Comparison of ENCODE assay signal across 9 cellular contexts in the genomic region with DNA sequence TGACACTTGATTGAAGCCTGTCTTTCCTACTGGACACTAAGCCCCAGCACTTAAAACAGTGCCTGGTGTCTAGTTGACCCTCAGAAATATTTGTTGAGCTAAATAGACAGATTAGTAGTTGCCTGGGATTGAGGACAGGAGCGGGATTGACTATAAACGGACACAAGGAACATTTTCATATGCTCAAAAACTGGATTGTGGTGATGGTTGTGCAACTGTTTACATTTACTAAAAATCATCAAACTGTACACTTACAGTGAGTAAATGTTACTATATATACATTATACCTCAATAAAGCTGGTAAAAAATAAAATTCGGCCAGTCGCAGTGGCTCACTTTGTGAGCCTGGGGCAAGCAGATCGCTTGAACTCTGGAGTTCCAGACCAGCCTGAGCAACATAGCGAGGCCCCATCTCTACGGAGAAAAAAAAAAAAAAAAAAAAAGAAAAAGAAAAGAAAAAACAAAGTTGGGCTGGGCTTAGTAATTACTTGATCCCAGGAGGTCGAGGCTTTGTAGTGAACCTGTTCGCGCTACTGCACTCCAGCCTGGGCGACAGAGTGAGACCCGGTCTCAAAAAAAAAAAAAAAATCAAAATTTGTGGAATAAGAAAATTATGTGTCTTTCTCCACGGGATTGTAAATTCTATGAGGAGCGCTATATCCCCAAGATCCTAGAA. TPM values are rescaled to one million over a fixed set of nuclear protein-coding genes. Genes with fewer than 3 reads are reported as not detected.
DNase-seq lines count a peak whose midpoint lies in the region; ATAC-seq, FAIRE-seq and TF ChIP-seq lines count a peak whose summit lies in the region.
"Had no signal": no experiment of that assay in that cellular context is flagged by ENCODE, and none has a peak within 500 bp of the region (broad histone marks: within the 10 kb centered on the region; RNA-seq: fewer than 3 reads in every experiment).

No MANE protein-coding gene starts in this region.

- WGBS in small intestine, 3 donors = 8 to 12% (median 9%) methylated on average over 14 of the region's 14 CpGs

- TF ChIP-seq POLR2A in Peyer's patch (IDR thresholded peaks at IDR 0.05) = no peak

- DNase-seq in activated CD4-positive, alpha-beta T cell treated with anti-CD3 and anti-CD28 coated beads for 36 hours = no peak
- no peak for DNase-seq in activated CD4-positive, alpha-beta T cell treated with anti-CD3 and anti-CD28 coated beads, Interleukin-2, amount 50 U/mL, for 48 hours
- DNase-seq in Peyer's patch (peak in 1 of 3 donors; percentile 44), fibroblast of villous mesenchyme (ENCODE audit: low read depth) (peak; percentile 53), small intestine (no peak), activated gamma-delta T cell treated with Interleukin-2 at 50 U/mL for 16 hours (no peak)
- DNase-seq in stimulated activated CD4-positive, alpha-beta T cell treated with anti-CD3 and anti-CD28 coated beads, Interleukin-15, amount 100 ng/mL, for 24 hours = no peak

- H3K4me1 ChIP-seq in Peyer's patch = peaks cover 0 to 22% (median 2%) of the 10 kb centered on the region in 4 donors
- H3K4me1 ChIP-seq in small intestine (ENCODE audit: control insufficient read depth in 2 of 2, insufficient read depth in 1 of 2, low read depth in 1 of 2, low read length in 1 of 2) = peaks cover 0 to 6% of the 10 kb centered on the region in 2 donors

- no peak for FAIRE-seq in small intestine (lab: Jason Lieb, UNC)
- FAIRE-seq: endometrium had no signal

- peak overlapping the region; percentile 96 for H3K27ac Mint-ChIP-seq in activated CD4-positive, alpha-beta T cell treated with anti-CD3 and anti-CD28 coated beads for 36 hours

- H3K27ac ChIP-seq in Peyer's patch = peak overlapping the region; percentile 84 to 92 (median 92)
- H3K27ac ChIP-seq in small intestine (ENCODE audit: low read depth in 1 of 2, low read length in 1 of 2) = peak overlapping the region; percentile 51 to 52

- no peaks in the 10 kb centered on the region for H3K27me3 ChIP-seq in Peyer's patch
- no peaks in the 10 kb centered on the region for H3K27me3 ChIP-seq in small intestine (ENCODE audit: control insufficient read depth in 2 of 2, insufficient read depth in 2 of 2, low read length in 2 of 2)

- peak overlapping the region; percentile 90 to 98 (median 93) for H3K4me3 ChIP-seq in Peyer's patch
- peak overlapping the region; percentile 74 for H3K4me3 ChIP-seq in fibroblast of villous mesenchyme (ENCODE audit: low read depth, low read length)
- peak overlapping the region; percentile 40 to 48 for H3K4me3 ChIP-seq in small intestine (ENCODE audit: low read depth in 1 of 2, low read length in 2 of 2)

- peak overlapping the region; percentile 95 for H3K4me3 Mint-ChIP-seq in activated CD4-positive, alpha-beta T cell treated with anti-CD3 and anti-CD28 coated beads for 36 hours

- ATAC-seq in activated CD4-positive, alpha-beta T cell treated with anti-CD3 and anti-CD28 coated beads for 36 hours = peak; percentile 17
- ATAC-seq in GM21825 (IDR thresholded peaks at IDR 0.05; ENCODE audit: unreplicated experiment) = no peak

- H3K36me3 Mint-ChIP-seq in activated CD4-positive, alpha-beta T cell treated with anti-CD3 and anti-CD28 coated beads for 36 hours (ENCODE audit: low read depth) = peaks cover 17% of the 10 kb centered on the region

- intact Hi-C loops in activated CD4-positive, alpha-beta T cell treated with anti-CD3 and anti-CD28 coated beads for 36 hours (cut with DNase I, micrococcal nuclease) = loop anchor here (1.0 to 5.0 kb wide), 10 partner anchors 14 to 724 kb away; a partner anchor contains a TSS

- CTCF ChIA-PET in activated CD4-positive, alpha-beta T cell treated with anti-CD3 and anti-CD28 coated beads for 36 hours (lab: Charles Lee) = interaction anchor here (0.6 to 2.9 kb wide), 6 partner anchors 9 to 1119 kb away, joined by 3 to 12 read pairs (median 4); a partner anchor contains a TSS

- no peaks in the 10 kb centered on the region for H3K36me3 ChIP-seq in Peyer's patch
- H3K36me3 ChIP-seq in small intestine (ENCODE audit: control insufficient read depth in 2 of 2, insufficient read depth in 2 of 2, low read length in 2 of 2) = no peaks in the 10 kb centered on the region

- H3K4me1 Mint-ChIP-seq in activated CD4-positive, alpha-beta T cell treated with anti-CD3 and anti-CD28 coated beads for 36 hours = peaks cover 41% of the 10 kb centered on the region

- H3K9me3 ChIP-seq in Peyer's patch (no peaks in the 10 kb centered on the region), small intestine (ENCODE audit: control insufficient read depth, low read depth) (no peaks in the 10 kb centered on the region)

- no peak for TF ChIP-seq CTCF in Peyer's patch (IDR thresholded peaks at IDR 0.05)
- TF ChIP-seq CTCF in fibroblast of villous mesenchyme (IDR thresholded peaks at IDR 0.05; ENCODE audit: insufficient read depth, low read depth, low read length) = no peak

- POLR2A ChIA-PET in activated CD4-positive, alpha-beta T cell treated with anti-CD3 and anti-CD28 coated beads for 36 hours (lab: Charles Lee) = interaction anchor here (0.6 to 2.5 kb wide), 5 partner anchors 10 to 98 kb away, joined by 3 to 12 read pairs (median 7); a partner anchor contains a TSS

- no peaks in the 10 kb centered on the region for H3K9me3 Mint-ChIP-seq in activated CD4-positive, alpha-beta T cell treated with anti-CD3 and anti-CD28 coated beads for 36 hours (ENCODE audit: low read depth)

- H3K27me3 Mint-ChIP-seq in activated CD4-positive, alpha-beta T cell treated with anti-CD3 and anti-CD28 coated beads for 36 hours = no peaks in the 10 kb centered on the region

RNA-seq across cellular contexts. Expression of a gene that starts 0.6 kb away (rescaled TPM):
- 100 to 1,000 TPM; 129 to 135 TPM for total RNA-seq in activated CD4-positive, alpha-beta T cell treated with anti-CD3 and anti-CD28 coated beads for 36 hours
- total RNA-seq in Peyer's patch = 100 to 1,000 TPM; 102 to 175 (median 118) TPM
- total RNA-seq in fibroblast of villous mesenchyme = 25.4 and 43.6 TPM in 2 replicates
- polyA plus RNA-seq in small intestine = 10 to 100 TPM; 90.6 to 97.5 (median 95.0) TPM

RNA-seq across cellular contexts. Expression of a gene that starts 17.3 kb away (rescaled TPM):
- 1 to 10 TPM in 1 of 2 experiments, under 1 TPM in 1; 0.91 to 1.2 TPM for total RNA-seq in activated CD4-positive, alpha-beta T cell treated with anti-CD3 and anti-CD28 coated beads for 36 hours
- total RNA-seq in Peyer's patch = 10 to 100 TPM; 17.5 to 70.9 (median 21.0) TPM
- 4.8 and 11.7 TPM in 2 replicates for total RNA-seq in fibroblast of villous mesenchyme
- 10 to 100 TPM; 12.7 to 56.2 (median 48.8) TPM for polyA plus RNA-seq in small intestine

RNA-seq across cellular contexts. Expression of a gene that starts 56.2 kb away (rescaled TPM):
- total RNA-seq in activated CD4-positive, alpha-beta T cell treated with anti-CD3 and anti-CD28 coated beads for 36 hours = not detected
- total RNA-seq in Peyer's patch = 1 to 10 TPM; 3.3 to 7.7 (median 4.6) TPM
- total RNA-seq in fibroblast of villous mesenchyme = not detected in 2 replicates
- polyA plus RNA-seq in small intestine = 1 to 10 TPM; 1.7 to 3.8 (median 2.9) TPM
